In the genomic region with DNA sequence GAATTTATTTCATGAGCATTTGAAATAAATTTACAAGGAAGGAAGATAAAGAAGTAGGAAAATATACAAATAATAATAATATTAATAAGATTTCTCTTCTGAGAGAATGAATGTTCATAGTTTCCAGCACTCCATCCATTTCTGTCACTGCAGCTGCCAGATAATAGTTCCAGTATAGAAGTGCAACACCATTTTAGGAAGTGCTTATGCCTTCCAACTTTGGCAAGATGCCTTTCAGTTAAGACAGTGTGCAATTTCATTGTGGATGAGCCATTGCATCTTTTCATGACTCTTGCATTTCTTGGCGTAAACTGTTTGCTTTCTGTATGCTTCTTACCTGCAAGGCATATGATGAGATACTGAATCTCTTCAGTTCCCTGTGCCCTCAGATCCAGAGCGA, we compare ENCODE assay signal across 22 cellular contexts.
"Had no signal": no experiment of that assay in that cellular context is flagged by ENCODE, and none has a peak within 500 bp of the region (broad histone marks: within the 10 kb centered on the region; RNA-seq: fewer than 3 reads in every experiment).

No MANE protein-coding gene starts in this region.

- H3K27me3 Mint-ChIP-seq: activated CD4-positive, alpha-beta T cell treated with anti-CD3 and anti-CD28 coated beads, Interleukin-2, amount 10 ng/mL, durations not matched to agents 24 days and 14 days; activated naive CD4-positive, alpha-beta T cell treated with anti-CD3 and anti-CD28 coated beads, Interleukin-2, amount 10 ng/mL, durations not matched to agents 7 days and 5 days; activated naive CD8-positive, alpha-beta T cell treated with anti-CD3 and anti-CD28 coated beads, Interleukin-2, amount 50 U/mL, for 24 hours; activated T-cell treated with anti-CD3 and anti-CD28 coated beads, Interleukin-2, amount 50 U/mL, for 24 hours; central memory CD8-positive, alpha-beta T cell; stimulated activated memory B cell treated with anti-CD40 and anti-IgM and Interleukin-4, amounts not matched to agents 10 μg/mL and 1 μg/mL and 100 μg/mL, for 72 hours had no signal

- H3K4me1 Mint-ChIP-seq: activated CD4-positive, alpha-beta T cell treated with anti-CD3 and anti-CD28 coated beads, Interleukin-2, amount 10 ng/mL, durations not matched to agents 24 days and 14 days; activated naive CD4-positive, alpha-beta T cell treated with anti-CD3 and anti-CD28 coated beads, Interleukin-2, amount 10 ng/mL, durations not matched to agents 7 days and 5 days; activated naive CD8-positive, alpha-beta T cell treated with anti-CD3 and anti-CD28 coated beads, Interleukin-2, amount 50 U/mL, for 24 hours; central memory CD8-positive, alpha-beta T cell; stimulated activated memory B cell treated with anti-CD40 and anti-IgM and Interleukin-4, amounts not matched to agents 10 μg/mL and 1 μg/mL and 100 μg/mL, for 72 hours had no signal

- H3K36me3 ChIP-seq: brain microvascular endothelial cell, prostate gland, right lobe of liver, thoracic aorta had no signal

- DNase-seq: activated CD4-positive, alpha-beta T cell treated with anti-CD3 and anti-CD28 coated beads, Interleukin-2, amount 10 ng/mL, durations not matched to agents 24 days and 14 days; activated CD8-positive, alpha-beta T cell treated with anti-CD3 and anti-CD28 coated beads, Interleukin-2, amount 10 ng/mL, durations not matched to agents 7 days and 5 days; activated naive CD4-positive, alpha-beta T cell treated with anti-CD3 and anti-CD28 coated beads, Interleukin-2, amount 10 ng/mL, durations not matched to agents 7 days and 5 days; activated naive CD8-positive, alpha-beta T cell treated with anti-CD3 and anti-CD28 coated beads, Interleukin-2, amount 50 U/mL, for 24 hours; activated T-cell treated with anti-CD3 and anti-CD28 coated beads, Interleukin-2, amount 50 U/mL, for 24 hours; anterior cingulate cortex; brain microvascular endothelial cell; cortex of kidney; effector CD4-positive, alpha-beta T cell; kidney; mammary epithelial cell; right lobe of liver; stimulated activated CD4-positive, alpha-beta T cell treated with anti-CD3 and anti-CD28 coated beads, Interleukin-4, amount 100 ng/mL, for 4 hours; T-helper 1 cell; T-helper 9 cell had no signal

- H3K4me3 Mint-ChIP-seq: activated CD4-positive, alpha-beta T cell treated with anti-CD3 and anti-CD28 coated beads, Interleukin-2, amount 10 ng/mL, durations not matched to agents 24 days and 14 days; activated CD8-positive, alpha-beta T cell treated with anti-CD3 and anti-CD28 coated beads, Interleukin-2, amount 10 ng/mL, durations not matched to agents 7 days and 5 days; activated naive CD4-positive, alpha-beta T cell treated with anti-CD3 and anti-CD28 coated beads, Interleukin-2, amount 10 ng/mL, durations not matched to agents 7 days and 5 days; activated naive CD8-positive, alpha-beta T cell treated with anti-CD3 and anti-CD28 coated beads, Interleukin-2, amount 50 U/mL, for 24 hours; activated T-cell treated with anti-CD3 and anti-CD28 coated beads, Interleukin-2, amount 50 U/mL, for 24 hours; central memory CD8-positive, alpha-beta T cell; stimulated activated memory B cell treated with anti-CD40 and anti-IgM and Interleukin-4, amounts not matched to agents 10 μg/mL and 1 μg/mL and 100 μg/mL, for 72 hours had no signal

- ATAC-seq: activated CD8-positive, alpha-beta T cell treated with anti-CD3 and anti-CD28 coated beads, Interleukin-2, amount 10 ng/mL, durations not matched to agents 7 days and 5 days; activated naive CD8-positive, alpha-beta T cell treated with anti-CD3 and anti-CD28 coated beads, Interleukin-2, amount 50 U/mL, for 24 hours; esophagus mucosa; left lobe of liver; right lobe of liver; stimulated activated memory B cell treated with anti-CD40 and anti-IgM and Interleukin-4, amounts not matched to agents 10 μg/mL and 1 μg/mL and 100 μg/mL, for 72 hours had no signal

- H3K27ac Mint-ChIP-seq: activated CD4-positive, alpha-beta T cell treated with anti-CD3 and anti-CD28 coated beads, Interleukin-2, amount 10 ng/mL, durations not matched to agents 24 days and 14 days; activated CD8-positive, alpha-beta T cell treated with anti-CD3 and anti-CD28 coated beads, Interleukin-2, amount 10 ng/mL, durations not matched to agents 7 days and 5 days; activated naive CD4-positive, alpha-beta T cell treated with anti-CD3 and anti-CD28 coated beads, Interleukin-2, amount 10 ng/mL, durations not matched to agents 7 days and 5 days; activated naive CD8-positive, alpha-beta T cell treated with anti-CD3 and anti-CD28 coated beads, Interleukin-2, amount 50 U/mL, for 24 hours; activated T-cell treated with anti-CD3 and anti-CD28 coated beads, Interleukin-2, amount 50 U/mL, for 24 hours; activated T-helper 2 cell treated with anti-CD3 and anti-CD28 coated beads, Interferon-gamma antibody, Interleukin-2, Interleukin-4, amounts not matched to agents 10 μg/mL and 5 μg/mL and 100 μg/mL, durations not matched to agents 14 hours and 24 hours and 36 hours; stimulated activated memory B cell treated with anti-CD40 and anti-IgM and Interleukin-4, amounts not matched to agents 10 μg/mL and 1 μg/mL and 100 μg/mL, for 72 hours had no signal

- H3K36me3 Mint-ChIP-seq: activated naive CD4-positive, alpha-beta T cell treated with anti-CD3 and anti-CD28 coated beads, Interleukin-2, amount 10 ng/mL, durations not matched to agents 7 days and 5 days; stimulated activated memory B cell treated with anti-CD40 and anti-IgM and Interleukin-4, amounts not matched to agents 10 μg/mL and 1 μg/mL and 100 μg/mL, for 72 hours had no signal

- H3K27ac ChIP-seq: brain microvascular endothelial cell, prostate gland, right lobe of liver had no signal

- H3K4me3 ChIP-seq: prostate gland, right lobe of liver, thoracic aorta had no signal

- H3K4me1 ChIP-seq: prostate gland, right lobe of liver had no signal

- H3K9me3 ChIP-seq: prostate gland, right lobe of liver, thoracic aorta had no signal

- H3K27me3 ChIP-seq: brain microvascular endothelial cell, right lobe of liver had no signal
